ENCODE assay signal across 9 cellular contexts in genomic region chr3:177057768-177058167, GRCh38.
DNase-seq lines count a peak whose midpoint lies in the region; ATAC-seq lines count a peak whose summit lies in the region.
"Had no signal": no experiment of that assay in that cellular context is flagged by ENCODE, and none has a peak within 500 bp of the region (broad histone marks: within the 10 kb centered on the region; RNA-seq: fewer than 3 reads in every experiment).

No MANE protein-coding gene starts in this region.

- H3K4me1 Mint-ChIP-seq in T-helper 2 cell treated with Interferon-gamma antibody and Interleukin-4, amounts not matched to agents 5 μg/mL and 100 μg/mL, for 36 hours (ENCODE audit: low read depth): peaks cover 16% of the 10 kb centered on the region

- peak; percentile 53 for DNase-seq in T-helper 2 cell treated with Interferon-gamma antibody and Interleukin-4, amounts not matched to agents 5 μg/mL and 100 μg/mL, for 36 hours (ENCODE audit: low spot score)
- DNase-seq in stimulated activated CD4-positive, alpha-beta T cell treated with anti-CD3 and anti-CD28 coated beads, Interleukin-12 subunit alpha, Interleukin-12 subunit beta, amount 100 ng/mL, for 4 hours: peak; percentile 30
- DNase-seq in AG20443 (ENCODE audit: low spot score) (no peak), NK-92 (lab: John Stamatoyannopoulos, UW; ENCODE audit: unreplicated experiment) (no peak), NCI-H2107 treated with DMSO at 0.1 percent for 48 hours (lab: John Stamatoyannopoulos, UW; ENCODE audit: unreplicated experiment) (no peak), iPS-NIHi7 (ENCODE audit: extremely low spot score) (no peak)

- H3K27ac Mint-ChIP-seq in T-helper 2 cell treated with Interferon-gamma antibody and Interleukin-4, amounts not matched to agents 5 μg/mL and 100 μg/mL, for 36 hours: no peak overlapping the region
- H3K27ac Mint-ChIP-seq: dendritic cell treated with granulocyte-macrophage colony-stimulating factor and Interleukin-4, amounts not matched to agents 40 ng/mL and 50 ng/mL, for 4 days had no signal

- H3K27me3 Mint-ChIP-seq in T-helper 2 cell treated with Interferon-gamma antibody and Interleukin-4, amounts not matched to agents 5 μg/mL and 100 μg/mL, for 36 hours (ENCODE audit: low read depth): no peaks in the 10 kb centered on the region
- H3K27me3 Mint-ChIP-seq: dendritic cell treated with granulocyte-macrophage colony-stimulating factor and Interleukin-4, amounts not matched to agents 40 ng/mL and 50 ng/mL, for 4 days had no signal

- no peaks in the 10 kb centered on the region for H3K9me3 Mint-ChIP-seq in T-helper 2 cell treated with Interferon-gamma antibody and Interleukin-4, amounts not matched to agents 5 μg/mL and 100 μg/mL, for 36 hours
- H3K9me3 Mint-ChIP-seq: dendritic cell treated with granulocyte-macrophage colony-stimulating factor and Interleukin-4, amounts not matched to agents 40 ng/mL and 50 ng/mL, for 4 days had no signal

- no peak overlapping the region for H3K4me3 Mint-ChIP-seq in T-helper 2 cell treated with Interferon-gamma antibody and Interleukin-4, amounts not matched to agents 5 μg/mL and 100 μg/mL, for 36 hours
- H3K4me3 Mint-ChIP-seq: dendritic cell treated with granulocyte-macrophage colony-stimulating factor and Interleukin-4, amounts not matched to agents 40 ng/mL and 50 ng/mL, for 4 days had no signal

- H3K36me3 Mint-ChIP-seq in T-helper 2 cell treated with Interferon-gamma antibody and Interleukin-4, amounts not matched to agents 5 μg/mL and 100 μg/mL, for 36 hours (ENCODE audit: low read depth): peaks cover 25% of the 10 kb centered on the region

- ATAC-seq in GM18870 (IDR thresholded peaks at IDR 0.05; ENCODE audit: unreplicated experiment): peak; percentile 99
- ATAC-seq in HG02852 (IDR thresholded peaks at IDR 0.05; ENCODE audit: unreplicated experiment): peak; percentile 94

Comparison
In these comparisons a context has a peak if more than half of its experiments do, and no peak if none do; other contexts are left out.
1. DNase-seq: peak in T-helper 2 cell treated with Interferon-gamma antibody and Interleukin-4, amounts not matched to agents 5 μg/mL and 100 μg/mL, for 36 hours (single experiment) and stimulated activated CD4-positive, alpha-beta T cell treated with anti-CD3 and anti-CD28 coated beads, Interleukin-12 subunit alpha, Interleukin-12 subunit beta, amount 100 ng/mL, for 4 hours (single experiment); none in AG20443 (single experiment), NK-92 (single experiment), NCI-H2107 treated with DMSO at 0.1 percent for 48 hours (single experiment) and iPS-NIHi7 (single experiment).